Comparison of ENCODE assay signal across 10 cellular contexts in the genomic region with DNA sequence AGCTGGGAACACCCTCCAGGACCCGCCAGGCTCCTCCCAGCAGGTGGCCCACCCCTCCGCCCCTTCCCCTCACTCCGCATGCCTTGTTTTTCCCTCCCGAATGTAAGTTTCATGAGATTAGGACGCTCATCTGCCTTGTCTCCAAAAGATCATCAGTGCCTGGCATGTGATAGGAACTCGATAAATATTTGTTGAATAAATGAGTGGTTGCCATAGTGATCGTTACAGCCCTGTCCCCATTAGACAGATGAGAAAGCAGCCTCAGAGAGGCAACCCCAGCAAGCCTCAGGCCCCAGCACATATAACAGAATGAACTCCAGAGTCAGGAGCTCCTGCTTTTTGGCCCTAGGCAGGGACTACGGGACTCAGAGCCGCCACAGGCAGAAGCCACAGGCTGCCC. TPM values are rescaled to one million over a fixed set of nuclear protein-coding genes. Genes with fewer than 3 reads are reported as not detected.
DNase-seq lines count a peak whose midpoint lies in the region; FAIRE-seq and TF ChIP-seq lines count a peak whose summit lies in the region.
"Had no signal": no experiment of that assay in that cellular context is flagged by ENCODE, and none has a peak within 500 bp of the region (broad histone marks: within the 10 kb centered on the region; RNA-seq: fewer than 3 reads in every experiment).

No MANE protein-coding gene starts in this region.

- H3K27ac ChIP-seq in PC-9 (peak overlapping the region; percentile 67), esophagus squamous epithelium (peak overlapping the region; percentile 86 to 94 (median 90)), skin epidermis (peak overlapping the region in 19 of 21 experiments; percentile 37 to 92 (median 73)), kidney (ENCODE audit: low read depth in 2 of 2, low read length in 2 of 2) (peak overlapping the region in 1 of 2 donors; percentile 78)

- H3K9me3 ChIP-seq in PC-9 (ENCODE audit: insufficient read depth, low read depth): no peaks in the 10 kb centered on the region
- no peaks in the 10 kb centered on the region for H3K9me3 ChIP-seq in esophagus squamous epithelium
- no peaks in the 10 kb centered on the region for H3K9me3 ChIP-seq in kidney (ENCODE audit: control insufficient read depth in 1 of 2, low read length in 2 of 2)

- H3K4me2 ChIP-seq in PC-9: peak overlapping the region; percentile 92

- H3K4me3 ChIP-seq in PC-9: peak overlapping the region; percentile 43; the same call in 1 of the 2 replicates
- H3K4me3 ChIP-seq in esophagus squamous epithelium: peak overlapping the region in 3 of 4 donors; percentile 10 to 22 (median 13)
- no peak overlapping the region for H3K4me3 ChIP-seq in skin epidermis
- no peak overlapping the region for H3K4me3 ChIP-seq in lower leg skin (ENCODE audit: low read depth, poor library complexity, severe bottlenecking)
- H3K4me3 ChIP-seq in kidney (ENCODE audit: low read length in 2 of 2): no peak overlapping the region

- WGBS in esophagus squamous epithelium, 2 donors: 10 to 43% methylated on average over 6 to 7 of the region's 9 CpGs
- 32 to 40% methylated on average over 9 of the region's 9 CpGs for WGBS in lower leg skin, 2 donors

- peak overlapping the region; percentile 70 for H2AFZ ChIP-seq in PC-9

- peaks cover 24% of the 10 kb centered on the region for H3K79me2 ChIP-seq in PC-9 (ENCODE audit: low read depth)

- peak; percentile 37 for DNase-seq in Daoy (ENCODE audit: low read depth)
- no peak for DNase-seq in PC-9
- DNase-seq in esophagus squamous epithelium (lab: John Stamatoyannopoulos, UW): no peak
- DNase-seq in EL: no peak
- no peak for DNase-seq in lower leg skin (ENCODE audit: low spot score in 2 of 2)
- DNase-seq in NCI-H146 (lab: John Stamatoyannopoulos, UW): no peak
- no peak for DNase-seq in kidney
- DNase-seq: NCI-H1930 had no signal

- no peaks in the 10 kb centered on the region for H4K20me1 ChIP-seq in PC-9 (ENCODE audit: insufficient read depth)

- intact Hi-C loops in PC-9 (cut with micrococcal nuclease; ENCODE audit: unreplicated experiment) (no loop called here), esophagus squamous epithelium (cut with DNase I) (no loop called here), lower leg skin (cut with DNase I; ENCODE audit: low total_unique reads) (no loop called here), kidney (cut with DNase I) (no loop called here)

- no peak for FAIRE-seq in kidney (lab: Jason Lieb, UNC)
- FAIRE-seq: TTC549 had no signal

- CTCF ChIA-PET in PC-9 (lab: Charles Lee): interaction anchor here (1.3 kb wide), 1 partner anchor 13 kb away, joined by 3 read pairs; no protein-coding TSS in a partner anchor

- no peaks in the 10 kb centered on the region for H3K36me3 ChIP-seq in PC-9 (ENCODE audit: low read depth)
- peaks cover 0 to 27% (median 0%) of the 10 kb centered on the region in 3 donors for H3K36me3 ChIP-seq in esophagus squamous epithelium
- no peaks in the 10 kb centered on the region for H3K36me3 ChIP-seq in kidney (ENCODE audit: control insufficient read depth in 1 of 2, insufficient read depth in 2 of 2, low read length in 2 of 2)

- H3K27me3 ChIP-seq in PC-9 (ENCODE audit: insufficient read depth, low read depth) (no peaks in the 10 kb centered on the region), esophagus squamous epithelium (no peaks in the 10 kb centered on the region)

- POLR2A ChIA-PET in PC-9 (lab: Charles Lee; ENCODE audit: unreplicated experiment): interaction anchor here (0.5 kb wide), 1 partner anchor 44 kb away, joined by 5 read pairs; no protein-coding TSS in a partner anchor

- peaks cover 53% of the 10 kb centered on the region for H3F3A ChIP-seq in PC-9 (ENCODE audit: insufficient read depth, low read depth)

- no peaks in the 10 kb centered on the region for H3K9me2 ChIP-seq in PC-9 (ENCODE audit: insufficient read depth)

- H3K4me1 ChIP-seq in PC-9 (replicated peaks; ENCODE audit: insufficient read depth): peaks cover 65% of the 10 kb centered on the region
- peaks cover 53 to 76% (median 67%) of the 10 kb centered on the region in 3 donors for H3K4me1 ChIP-seq in esophagus squamous epithelium
- H3K4me1 ChIP-seq in kidney (ENCODE audit: control insufficient read depth in 1 of 2, insufficient read depth in 1 of 2, low read depth in 1 of 2, low read length in 2 of 2): peaks cover 0 to 24% of the 10 kb centered on the region in 2 donors

- TF ChIP-seq POLR2A in esophagus squamous epithelium (IDR thresholded peaks at IDR 0.05) (no peak), lower leg skin (IDR thresholded peaks at IDR 0.05) (no peak)

- TF ChIP-seq CTCF in PC-9 (conservative IDR thresholded peaks at IDR 0.05): no peak
- TF ChIP-seq CTCF in esophagus squamous epithelium (IDR thresholded peaks at IDR 0.05): no peak
- TF ChIP-seq CTCF in lower leg skin (IDR thresholded peaks at IDR 0.05): no peak
- TF ChIP-seq CTCF in kidney (IDR thresholded peaks at IDR 0.05; ENCODE audit: borderline replicate concordance, extremely low read depth, insufficient read depth): no peak

- no TSS peak for BruUV-seq in PC-9 (replicated peaks; lab: Mats Ljungman, UMichigan)

- H3K9ac ChIP-seq in kidney (ENCODE audit: low read length in 2 of 2): peak overlapping the region in 1 of 2 donors; percentile 30

RNA-seq across cellular contexts. Expression of gene CAMKK1, which starts 5.0 kb away (rescaled TPM):
- total RNA-seq in Daoy (2014; rRNA removed; shearing (Covaris generic)): 9.6 and 14.4 TPM in 2 replicates
- 16.3 and 19.5 TPM in 2 replicates for total RNA-seq in PC-9 (2021)
- total RNA-seq in esophagus squamous epithelium: 1 to 10 TPM; 3.3 to 9.5 (median 3.8) TPM
- 10 to 100 TPM in 3 of 4 donors, 1 to 10 TPM in 1; 7.3 to 21.2 (median 14.6) TPM for total RNA-seq in lower leg skin
- 6.0 TPM for total RNA-seq in kidney
- polyA plus RNA-seq in kidney (ENCODE audit: insufficient read depth, low read depth, low replicate concordance): 2.6 TPM

RNA-seq across cellular contexts. Expression of gene P2RX1, which starts 28.5 kb away (rescaled TPM):
- total RNA-seq in Daoy (2014; rRNA removed; shearing (Covaris generic)): not detected in 2 replicates
- not detected in 2 replicates for total RNA-seq in PC-9 (2021)
- 10 to 100 TPM in 1 of 4 donors, 1 to 10 TPM in 3; 1.2 to 13.0 (median 2.1) TPM for total RNA-seq in esophagus squamous epithelium
- total RNA-seq in lower leg skin: 1 to 10 TPM in 2 of 4 donors, under 1 TPM in 2; 0.56 to 5.0 (median 1.0) TPM
- total RNA-seq in kidney: 11.2 TPM
- polyA plus RNA-seq in kidney (ENCODE audit: insufficient read depth, low read depth, low replicate concordance): 3.1 TPM

RNA-seq across cellular contexts. Expression of gene NCBP3, which starts 41.8 kb away (rescaled TPM):
- total RNA-seq in Daoy (2014; rRNA removed; shearing (Covaris generic)): 18.8 and 30.4 TPM in 2 replicates
- total RNA-seq in PC-9 (2021) (48.2 and 58.5 TPM in 2 replicates), esophagus squamous epithelium (10 to 100 TPM; 12.1 to 26.1 (median 17.1) TPM), lower leg skin (10 to 100 TPM; 21.6 to 24.4 (median 23.3) TPM), kidney (41.5 TPM)
- 14.5 TPM for polyA plus RNA-seq in kidney (ENCODE audit: insufficient read depth, low read depth, low replicate concordance)

Comparison
In these comparisons a context has a peak if more than half of its experiments do, and no peak if none do; other contexts are left out.
1. H3K4me3 ChIP-seq: peak in PC-9 (single experiment) and esophagus squamous epithelium (3 of 4); none in skin epidermis (0 of 7), lower leg skin (single experiment) and kidney (0 of 2).